ENCODE assay signal across 24 cellular contexts in the genomic region with DNA sequence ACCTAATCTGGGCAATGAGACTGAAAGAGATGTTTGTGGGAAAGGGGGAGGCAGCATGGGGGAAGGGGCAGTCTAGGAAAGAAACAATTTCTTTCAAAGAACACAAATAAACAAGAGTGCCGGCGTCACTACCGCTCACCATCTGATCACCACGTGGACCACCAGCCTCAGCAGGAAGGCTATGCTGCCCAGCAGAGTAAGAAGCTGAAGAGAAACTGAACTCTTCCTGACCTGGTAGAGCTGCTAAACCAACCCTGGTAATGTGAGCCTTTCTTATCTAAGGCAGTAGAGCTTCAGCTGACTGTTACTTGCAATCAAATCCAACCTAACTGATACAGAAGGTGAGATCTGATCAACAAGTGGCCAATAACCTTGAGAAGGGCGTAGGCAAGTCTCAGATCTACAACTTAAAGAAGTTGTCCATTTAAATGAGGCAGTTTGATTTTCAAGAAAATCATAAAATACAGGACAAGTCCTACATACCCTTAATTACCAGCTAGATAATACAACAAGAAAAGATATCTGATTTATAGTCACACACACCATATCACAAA.
"Had no signal": no experiment of that assay in that cellular context is flagged by ENCODE, and none has a peak within 500 bp of the region (broad histone marks: within the 10 kb centered on the region; RNA-seq: fewer than 3 reads in every experiment).

No MANE protein-coding gene starts in this region.

- H3K4me3 Mint-ChIP-seq: activated T-helper 1 cell treated with anti-CD3 and anti-CD28 coated beads, Interleukin-12 subunit alpha, Interleukin-12 subunit beta, Interleukin-2, Interleukin-4 antibody, amounts not matched to agents 30 ng/mL and 10 ng/mL and 1 ng/mL, durations not matched to agents 14 hours and 24 hours and 36 hours; central memory CD8-positive, alpha-beta T cell; immature natural killer cell; naive B cell; neural crest cell; stimulated activated naive CD8-positive, alpha-beta T cell treated with anti-CD3 and anti-CD28 coated beads, Interleukin-15, amount 100 ng/mL, for 72 hours had no signal

- H3K36me3 ChIP-seq: adrenal gland, gastroesophageal sphincter, heart left ventricle, ovary, suprapubic skin, vagina, WERI-Rb-1 had no signal

- H3K4me3 ChIP-seq: adrenal gland, coronary artery, gastroesophageal sphincter, heart left ventricle, mucosa of descending colon, ovary, smooth muscle cell, suprapubic skin, vagina had no signal

- H3K9me3 ChIP-seq: adrenal gland, gastroesophageal sphincter, heart left ventricle, mucosa of descending colon, ovary, suprapubic skin, vagina had no signal

- H3K4me2 ChIP-seq: smooth muscle cell had no signal

- H3K36me3 Mint-ChIP-seq: activated naive CD4-positive, alpha-beta T cell treated with anti-CD3 and anti-CD28 coated beads, Interleukin-2, amount 50 U/mL, for 72 hours; immature natural killer cell had no signal

- H3K27ac Mint-ChIP-seq: activated naive CD4-positive, alpha-beta T cell treated with anti-CD3 and anti-CD28 coated beads, Interleukin-2, amount 50 U/mL, for 72 hours; activated T-helper 1 cell treated with anti-CD3 and anti-CD28 coated beads, Interleukin-12 subunit alpha, Interleukin-12 subunit beta, Interleukin-2, Interleukin-4 antibody, amounts not matched to agents 30 ng/mL and 10 ng/mL and 1 ng/mL, durations not matched to agents 14 hours and 24 hours and 36 hours; immature natural killer cell; naive B cell; stimulated activated naive CD8-positive, alpha-beta T cell treated with anti-CD3 and anti-CD28 coated beads, Interleukin-15, amount 100 ng/mL, for 72 hours had no signal

- DNase-seq: activated CD4-positive, alpha-beta T cell treated with anti-CD3 and anti-CD28 coated beads for 1 hour; activated CD4-positive, alpha-beta T cell treated with anti-CD3 and anti-CD28 coated beads, Interleukin-2, amount 50 U/mL, for 48 hours; activated gamma-delta T cell treated with Interleukin-2 at 50 U/mL for 16 hours; adrenal gland; heart left ventricle; immature natural killer cell; left ventricle myocardium superior; mucosa of descending colon; naive B cell; ovary; stimulated activated CD4-positive, alpha-beta T cell treated with anti-CD3 and anti-CD28 coated beads, Interleukin-4, amount 100 ng/mL, for 1 hour; stimulated activated naive CD8-positive, alpha-beta T cell treated with anti-CD3 and anti-CD28 coated beads, Interleukin-15, amount 100 ng/mL, for 72 hours; trophoblast cell; WERI-Rb-1 had no signal

- H3K27ac ChIP-seq: adrenal gland, coronary artery, gastroesophageal sphincter, heart left ventricle, ovary, suprapubic skin, vagina, WERI-Rb-1 had no signal

- H3K4me1 Mint-ChIP-seq: central memory CD8-positive, alpha-beta T cell; immature natural killer cell; naive B cell; stimulated activated naive CD8-positive, alpha-beta T cell treated with anti-CD3 and anti-CD28 coated beads, Interleukin-15, amount 100 ng/mL, for 72 hours had no signal

- H3K27me3 ChIP-seq: adrenal gland, gastroesophageal sphincter, heart left ventricle, ovary, suprapubic skin, vagina had no signal

- ATAC-seq: activated naive CD4-positive, alpha-beta T cell treated with anti-CD3 and anti-CD28 coated beads, Interleukin-2, amount 50 U/mL, for 72 hours; gastroesophageal sphincter; heart left ventricle; left ventricle myocardium superior; mucosa of descending colon; sciatic nerve; stimulated activated naive CD8-positive, alpha-beta T cell treated with anti-CD3 and anti-CD28 coated beads, Interleukin-15, amount 100 ng/mL, for 72 hours had no signal

- H3K4me1 ChIP-seq: adrenal gland, gastroesophageal sphincter, vagina had no signal

- H3K9me3 Mint-ChIP-seq: activated naive CD4-positive, alpha-beta T cell treated with anti-CD3 and anti-CD28 coated beads, Interleukin-2, amount 50 U/mL, for 72 hours; activated T-helper 1 cell treated with anti-CD3 and anti-CD28 coated beads, Interleukin-12 subunit alpha, Interleukin-12 subunit beta, Interleukin-2, Interleukin-4 antibody, amounts not matched to agents 30 ng/mL and 10 ng/mL and 1 ng/mL, durations not matched to agents 14 hours and 24 hours and 36 hours; central memory CD8-positive, alpha-beta T cell; neural crest cell; stimulated activated naive CD8-positive, alpha-beta T cell treated with anti-CD3 and anti-CD28 coated beads, Interleukin-15, amount 100 ng/mL, for 72 hours had no signal
